8 cellular contexts compared by ENCODE assay signal in genomic region chr1:101769520-101769919, GRCh38.
DNase-seq lines count a peak whose midpoint lies in the region; ATAC-seq, FAIRE-seq and TF ChIP-seq lines count a peak whose summit lies in the region.

No MANE protein-coding gene starts in this region.

- TF ChIP-seq POLR2A in NB4 (IDR thresholded peaks at IDR 0.05; ENCODE audit: extremely low read depth, insufficient read length), result no peak

- no peak overlapping the region for H3K27ac Mint-ChIP-seq in activated CD4-positive, alpha-beta memory T cell treated with anti-CD3 and anti-CD28 coated beads, Interleukin-2, amount 10 ng/mL, durations not matched to agents 7 days and 5 days

- H3K9me3 Mint-ChIP-seq in activated CD4-positive, alpha-beta memory T cell treated with anti-CD3 and anti-CD28 coated beads, Interleukin-2, amount 10 ng/mL, durations not matched to agents 7 days and 5 days, result no peaks in the 10 kb centered on the region

- POLR2A ChIA-PET in GM10248 (lab: Yijun Ruan, JAX), result no interaction called here
- POLR2A ChIA-PET in activated CD4-positive, alpha-beta memory T cell treated with anti-CD3 and anti-CD28 coated beads, Interleukin-2, amount 10 ng/mL, durations not matched to agents 7 days and 5 days (lab: Charles Lee), result no interaction called here

- H3K27ac ChIP-seq in kidney (ENCODE audit: low read depth in 2 of 2, low read length in 2 of 2), result no peak overlapping the region

- DNase-seq in GM10248 (ENCODE audit: extremely low spot score) (no peak), H4 (ENCODE audit: low spot score) (peak; percentile 2), NB4 (ENCODE audit: low read depth) (peak; percentile 22), fibroblast of pulmonary artery (ENCODE audit: low read depth) (peak; percentile 23), Right ventricle myocardium superior (no peak), kidney (no peak)
- no peak for DNase-seq in activated effector memory CD4-positive, alpha-beta T cell treated with Interleukin-2 at 50 U/mL for 16 hours
- no peak for DNase-seq in activated CD4-positive, alpha-beta memory T cell treated with anti-CD3 and anti-CD28 coated beads, Interleukin-2, amount 10 ng/mL, durations not matched to agents 7 days and 5 days

- no peaks in the 10 kb centered on the region for H3K36me3 ChIP-seq in kidney (ENCODE audit: control insufficient read depth in 1 of 2, insufficient read depth in 2 of 2, low read length in 2 of 2)

- H3K4me3 Mint-ChIP-seq in activated CD4-positive, alpha-beta memory T cell treated with anti-CD3 and anti-CD28 coated beads, Interleukin-2, amount 10 ng/mL, durations not matched to agents 7 days and 5 days, result no peak overlapping the region

- TF ChIP-seq CTCF in GM10248 (IDR thresholded peaks at IDR 0.05; ENCODE audit: control extremely low read depth, extremely low read depth, low read depth, missing control alignments), result peak; percentile 35
- peak; percentile 22 for TF ChIP-seq CTCF in NB4 (IDR thresholded peaks at IDR 0.05; ENCODE audit: low read depth, low read length)
- TF ChIP-seq CTCF in fibroblast of pulmonary artery (IDR thresholded peaks at IDR 0.05; ENCODE audit: low read length, missing control alignments), result peak; percentile 41
- no peak for TF ChIP-seq CTCF in kidney (IDR thresholded peaks at IDR 0.05; ENCODE audit: borderline replicate concordance, extremely low read depth, insufficient read depth)

- H3K4me1 Mint-ChIP-seq in activated CD4-positive, alpha-beta memory T cell treated with anti-CD3 and anti-CD28 coated beads, Interleukin-2, amount 10 ng/mL, durations not matched to agents 7 days and 5 days, result no peaks in the 10 kb centered on the region

- CTCF ChIA-PET in GM10248 (lab: Yijun Ruan, JAX), result interaction anchor here (0.7 to 1.2 kb wide), 4 partner anchors 10 to 344 kb away, joined by 3 to 4 read pairs (median 4); no protein-coding TSS in a partner anchor
- CTCF ChIA-PET in activated CD4-positive, alpha-beta memory T cell treated with anti-CD3 and anti-CD28 coated beads, Interleukin-2, amount 10 ng/mL, durations not matched to agents 7 days and 5 days (lab: Charles Lee), result no interaction called here

- no peak for ATAC-seq in Right ventricle myocardium superior (ENCODE audit: poor library complexity)

- no peaks in the 10 kb centered on the region for H3K4me1 ChIP-seq in kidney (ENCODE audit: control insufficient read depth in 1 of 2, insufficient read depth in 1 of 2, low read depth in 1 of 2, low read length in 2 of 2)

- no peaks in the 10 kb centered on the region for H3K36me3 Mint-ChIP-seq in activated CD4-positive, alpha-beta memory T cell treated with anti-CD3 and anti-CD28 coated beads, Interleukin-2, amount 10 ng/mL, durations not matched to agents 7 days and 5 days (ENCODE audit: low read depth)

- no peaks in the 10 kb centered on the region for H3K9me3 ChIP-seq in kidney (ENCODE audit: control insufficient read depth in 1 of 2, low read length in 2 of 2)

- H3K4me3 ChIP-seq in NB4 (ENCODE audit: low read depth, low read length), result no peak overlapping the region
- H3K4me3 ChIP-seq in fibroblast of pulmonary artery (replicated peaks; ENCODE audit: low read depth, low read length), result no peak overlapping the region
- H3K4me3 ChIP-seq in kidney (ENCODE audit: low read length in 2 of 2), result no peak overlapping the region

- intact Hi-C loops in Right ventricle myocardium superior (cut with DNase I), result no loop called here
- intact Hi-C loops in kidney (cut with DNase I), result no loop called here

- peaks cover 2% of the 10 kb centered on the region for H3K27me3 Mint-ChIP-seq in activated CD4-positive, alpha-beta memory T cell treated with anti-CD3 and anti-CD28 coated beads, Interleukin-2, amount 10 ng/mL, durations not matched to agents 7 days and 5 days

- H3K9ac ChIP-seq in kidney (ENCODE audit: low read length in 2 of 2), result no peak overlapping the region

- FAIRE-seq in kidney (lab: Jason Lieb, UNC), result no peak

Comparison
In these comparisons a context has a peak if more than half of its experiments do, and no peak if none do; other contexts are left out.
1. DNase-seq: peak in H4 (single experiment), NB4 (single experiment) and fibroblast of pulmonary artery (single experiment); none in GM10248 (single experiment), activated effector memory CD4-positive, alpha-beta T cell treated with Interleukin-2 at 50 U/mL for 16 hours (single experiment), Right ventricle myocardium superior (single experiment), kidney (single experiment) and activated CD4-positive, alpha-beta memory T cell treated with anti-CD3 and anti-CD28 coated beads, Interleukin-2, amount 10 ng/mL, durations not matched to agents 7 days and 5 days (single experiment).